In genomic region chr15:101246824-101247745, GRCh38 we compare ENCODE assay signal across 12 cellular contexts. TPM values are rescaled to one million over a fixed set of nuclear protein-coding genes. Genes with fewer than 3 reads are reported as not detected.
A peak's percentile ranks its signal among the peaks of the same experiment; 100 is the strongest.
DNase-seq lines count a peak whose midpoint lies in the region; ATAC-seq and TF ChIP-seq lines count a peak whose summit lies in the region.
"Had no signal": no experiment of that assay in that cellular context is flagged by ENCODE, and none has a peak within 500 bp of the region (broad histone marks: within the 10 kb centered on the region; RNA-seq: fewer than 3 reads in every experiment).

No MANE protein-coding gene starts in this region.

- peak overlapping the region; percentile 1; the same call in 1 of the 2 replicates for H3K4me3 ChIP-seq in BLaER1
- H3K4me3 ChIP-seq in HL-60 (replicated peaks; ENCODE audit: insufficient read depth, low read length), result peak overlapping the region; percentile 5
- peak overlapping the region; percentile 28 to 37 for H3K4me3 ChIP-seq in ascending aorta
- no peak overlapping the region for H3K4me3 ChIP-seq in sigmoid colon

- intact Hi-C loops in ascending aorta (cut with DNase I) (loop anchor here (2.0 kb wide), 1 partner anchor 40 kb away; no protein-coding TSS in a partner anchor), sigmoid colon (cut with DNase I) (no loop called here)

- no peak for TF ChIP-seq EP300 in sigmoid colon (IDR thresholded peaks at IDR 0.05)

- TF ChIP-seq POLR2A in sigmoid colon (IDR thresholded peaks at IDR 0.05), result no peak

- DNase-seq in HL-60 (ENCODE audit: low read depth in 1 of 2, low spot score in 1 of 2) (no peak), ascending aorta (ENCODE audit: low spot score in 2 of 2) (peak in 1 of 2 donors; percentile 48), sigmoid colon (no peak), NCI-H526 treated with DMSO at 0.1 percent for 48 hours (lab: John Stamatoyannopoulos, UW) (no peak)
- no peak for DNase-seq in naive thymus-derived CD8-positive, alpha-beta T cell
- no peak for DNase-seq in stimulated activated CD4-positive, alpha-beta T cell treated with anti-CD3 and anti-CD28 coated beads, Interleukin-12 subunit alpha, Interleukin-12 subunit beta, amount 100 ng/mL, for 4 hours
- DNase-seq: erythroblast, kidney glomerular epithelial cell, posterior cingulate gyrus had no signal

- POLR2A ChIA-PET in naive thymus-derived CD8-positive, alpha-beta T cell (lab: Charles Lee), result no interaction called here

- H3K36me3 ChIP-seq in BLaER1, result peaks cover 16% of the 10 kb centered on the region; the same call in 1 of the 2 replicates
- peaks cover 0 to 4% of the 10 kb centered on the region in 2 donors for H3K36me3 ChIP-seq in ascending aorta
- H3K36me3 ChIP-seq in sigmoid colon, result no peaks in the 10 kb centered on the region

- H4K20me1 ChIP-seq in BLaER1, result peaks cover 90% of the 10 kb centered on the region

- no peaks in the 10 kb centered on the region for H3K27me3 Mint-ChIP-seq in naive thymus-derived CD8-positive, alpha-beta T cell

- H3K27me3 ChIP-seq in BLaER1 (no peaks in the 10 kb centered on the region), HL-60 (ENCODE audit: insufficient read depth, poor library complexity, severe bottlenecking) (no peaks in the 10 kb centered on the region), ascending aorta (no peaks in the 10 kb centered on the region), sigmoid colon (no peaks in the 10 kb centered on the region)

- H3K4me1 ChIP-seq in BLaER1 (peaks cover 84% of the 10 kb centered on the region), ascending aorta (peaks cover 20 to 73% of the 10 kb centered on the region in 2 donors), sigmoid colon (peaks cover 0 to 65% (median 37%) of the 10 kb centered on the region in 4 donors)

- peak overlapping the region; percentile 39 for H3K9ac ChIP-seq in BLaER1

- H3K27ac ChIP-seq in BLaER1, result peak overlapping the region; percentile 36
- H3K27ac ChIP-seq in HL-60 (replicated peaks), result peak overlapping the region; percentile 83
- H3K27ac ChIP-seq in ascending aorta, result peak overlapping the region; percentile 52 to 71
- H3K27ac ChIP-seq in sigmoid colon, result no peak overlapping the region

- TF ChIP-seq CTCF in HL-60 (IDR thresholded peaks at IDR 0.05; ENCODE audit: insufficient read depth, low read length) (no peak), ascending aorta (IDR thresholded peaks at IDR 0.05) (no peak), sigmoid colon (IDR thresholded peaks at IDR 0.05) (no peak)

- H3K27ac Mint-ChIP-seq in naive thymus-derived CD8-positive, alpha-beta T cell, result peak overlapping the region in 9 of 10 donors; percentile 8 to 84 (median 70)

- WGBS in sigmoid colon, 2 donors, result 83 to 88% methylated on average over 10 of the region's 10 CpGs

- H3K36me3 Mint-ChIP-seq in naive thymus-derived CD8-positive, alpha-beta T cell, result peaks cover 0 to 7% (median 0%) of the 10 kb centered on the region in 3 donors

- peaks cover 38 to 87% (median 80%) of the 10 kb centered on the region in 4 donors for H3K4me1 Mint-ChIP-seq in naive thymus-derived CD8-positive, alpha-beta T cell

- H3K4me2 ChIP-seq in BLaER1, result peak overlapping the region; percentile 90

- H3K9me3 Mint-ChIP-seq in naive thymus-derived CD8-positive, alpha-beta T cell, result no peaks in the 10 kb centered on the region

- no peaks in the 10 kb centered on the region for H3K9me3 ChIP-seq in BLaER1
- no peaks in the 10 kb centered on the region for H3K9me3 ChIP-seq in ascending aorta
- no peaks in the 10 kb centered on the region for H3K9me3 ChIP-seq in sigmoid colon

- ATAC-seq in naive thymus-derived CD8-positive, alpha-beta T cell, result no peak
- ATAC-seq in GM21515 (IDR thresholded peaks at IDR 0.05; ENCODE audit: unreplicated experiment), result no peak
- ATAC-seq: Panc1 had no signal

- peak overlapping the region in 6 of 10 donors; percentile 0 to 48 (median 5) for H3K4me3 Mint-ChIP-seq in naive thymus-derived CD8-positive, alpha-beta T cell

RNA-seq across cellular contexts. Expression of gene CHSY1, which starts 4.8 kb away (rescaled TPM):
- total RNA-seq in ascending aorta (47.4 TPM), sigmoid colon (10 to 100 TPM; 11.2 to 13.6 (median 12.6) TPM)
- 10 to 100 TPM; 12.6 to 12.9 TPM for total RNA-seq in naive thymus-derived CD8-positive, alpha-beta T cell
- polyA plus RNA-seq in naive thymus-derived CD8-positive, alpha-beta T cell, result 1 to 10 TPM in 2 of 3 donors, under 1 TPM in 1; 0.96 to 1.7 (median 1.6) TPM
- polyA plus RNA-seq in sigmoid colon, result 1 to 10 TPM; 1.8 to 8.2 (median 2.3) TPM

RNA-seq across cellular contexts. Expression of gene SELENOS, which starts 30.2 kb away (rescaled TPM):
- total RNA-seq in ascending aorta (32.0 TPM), sigmoid colon (10 to 100 TPM; 39.3 to 62.1 (median 44.1) TPM)
- 10 to 100 TPM; 26.7 to 30.6 TPM for total RNA-seq in naive thymus-derived CD8-positive, alpha-beta T cell
- 10 to 100 TPM; 38.8 to 64.4 (median 39.8) TPM for polyA plus RNA-seq in naive thymus-derived CD8-positive, alpha-beta T cell
- 100 to 1,000 TPM in 1 of 3 donors, 10 to 100 TPM in 2; 55.9 to 127 (median 66.1) TPM for polyA plus RNA-seq in sigmoid colon

RNA-seq across cellular contexts. Expression of gene SNRPA1, which starts 48.0 kb away (rescaled TPM):
- total RNA-seq in ascending aorta, result 17.8 TPM
- 100 to 1,000 TPM; 125 to 136 TPM for total RNA-seq in naive thymus-derived CD8-positive, alpha-beta T cell
- 10 to 100 TPM; 52.5 to 68.1 (median 58.1) TPM for polyA plus RNA-seq in naive thymus-derived CD8-positive, alpha-beta T cell
- 10 to 100 TPM; 26.0 to 40.5 (median 33.7) TPM for total RNA-seq in sigmoid colon
- 10 to 100 TPM; 57.7 to 76.3 (median 70.3) TPM for polyA plus RNA-seq in sigmoid colon

Comparison
In these comparisons a context has a peak if more than half of its experiments do, and no peak if none do; other contexts are left out.
1. H3K27ac ChIP-seq: peak in BLaER1 (single experiment), HL-60 (single experiment) and ascending aorta (2 of 2); none in sigmoid colon (0 of 4).
2. H3K4me3 ChIP-seq: peak in BLaER1 (single experiment), HL-60 (single experiment) and ascending aorta (2 of 2); none in sigmoid colon (0 of 4).